In the genomic region with DNA sequence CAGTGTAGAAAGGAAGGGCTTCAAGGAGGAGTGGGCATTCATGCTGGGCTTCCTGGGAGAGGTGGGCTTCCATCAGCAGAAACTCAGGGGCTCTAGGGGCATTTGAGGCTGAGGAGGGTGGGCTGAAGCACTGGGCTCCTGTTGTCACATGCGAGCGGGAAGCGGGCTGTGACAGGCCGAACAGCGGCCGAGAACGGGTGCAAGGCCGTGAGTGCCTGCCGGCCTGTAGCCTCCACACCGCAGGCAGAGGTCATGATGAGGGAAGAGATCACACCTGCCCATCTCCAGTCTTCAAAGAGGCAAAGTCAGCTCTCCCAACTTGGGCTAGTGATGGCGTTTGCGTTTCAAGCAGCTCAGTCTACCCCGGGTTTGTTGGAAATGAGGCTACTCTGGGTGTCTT, we compare ENCODE assay signal across 16 cellular contexts. TPM values are rescaled to one million over a fixed set of nuclear protein-coding genes. Genes with fewer than 3 reads are reported as not detected.
DNase-seq lines count a peak whose midpoint lies in the region; ATAC-seq lines count a peak whose summit lies in the region.
"Had no signal": no experiment of that assay in that cellular context is flagged by ENCODE, and none has a peak within 500 bp of the region (broad histone marks: within the 10 kb centered on the region; RNA-seq: fewer than 3 reads in every experiment).

No MANE protein-coding gene starts in this region.

- DNase-seq in islet precursor cell (peak; percentile 20), mesenteric fat pad (ENCODE audit: low spot score) (peak; percentile 57), ureter (ENCODE audit: low spot score) (peak; percentile 28), GOT3 (lab: John Stamatoyannopoulos, UW) (no peak), amygdala (lab: John Stamatoyannopoulos, UW) (no peak)
- DNase-seq: Caco-2; CD4-positive, CD25-positive, alpha-beta regulatory T cell; CD8-positive, alpha-beta T cell; DMS153; DND-41; H9 had no signal

- no peak for ATAC-seq in HG02938 (IDR thresholded peaks at IDR 0.05; ENCODE audit: unreplicated experiment)
- ATAC-seq: CD8-positive, alpha-beta T cell; HCT116 had no signal

RNA-seq across cellular contexts. Expression of a gene that starts 0.9 kb away (rescaled TPM):
- total RNA-seq in mesenteric fat pad, result not detected
- total RNA-seq in ureter, result not detected
- total RNA-seq: A172; A673; Caco-2; CD4-positive, CD25-positive, alpha-beta regulatory T cell; CD8-positive, alpha-beta T cell; H4; H9 had no signal

RNA-seq across cellular contexts. Expression of a gene that starts 34.7 kb away (rescaled TPM):
- not detected for total RNA-seq in mesenteric fat pad
- total RNA-seq in ureter, result not detected
- total RNA-seq: A172; A673; CD4-positive, CD25-positive, alpha-beta regulatory T cell; CD8-positive, alpha-beta T cell; H4 had no signal

Comparison
In these comparisons a context has a peak if more than half of its experiments do, and no peak if none do; other contexts are left out.
1. DNase-seq: peak in islet precursor cell (single experiment), mesenteric fat pad (single experiment) and ureter (single experiment); none in GOT3 (single experiment) and amygdala (0 of 56).